ENCODE assay signal across 1 cellular context in the genomic region with DNA sequence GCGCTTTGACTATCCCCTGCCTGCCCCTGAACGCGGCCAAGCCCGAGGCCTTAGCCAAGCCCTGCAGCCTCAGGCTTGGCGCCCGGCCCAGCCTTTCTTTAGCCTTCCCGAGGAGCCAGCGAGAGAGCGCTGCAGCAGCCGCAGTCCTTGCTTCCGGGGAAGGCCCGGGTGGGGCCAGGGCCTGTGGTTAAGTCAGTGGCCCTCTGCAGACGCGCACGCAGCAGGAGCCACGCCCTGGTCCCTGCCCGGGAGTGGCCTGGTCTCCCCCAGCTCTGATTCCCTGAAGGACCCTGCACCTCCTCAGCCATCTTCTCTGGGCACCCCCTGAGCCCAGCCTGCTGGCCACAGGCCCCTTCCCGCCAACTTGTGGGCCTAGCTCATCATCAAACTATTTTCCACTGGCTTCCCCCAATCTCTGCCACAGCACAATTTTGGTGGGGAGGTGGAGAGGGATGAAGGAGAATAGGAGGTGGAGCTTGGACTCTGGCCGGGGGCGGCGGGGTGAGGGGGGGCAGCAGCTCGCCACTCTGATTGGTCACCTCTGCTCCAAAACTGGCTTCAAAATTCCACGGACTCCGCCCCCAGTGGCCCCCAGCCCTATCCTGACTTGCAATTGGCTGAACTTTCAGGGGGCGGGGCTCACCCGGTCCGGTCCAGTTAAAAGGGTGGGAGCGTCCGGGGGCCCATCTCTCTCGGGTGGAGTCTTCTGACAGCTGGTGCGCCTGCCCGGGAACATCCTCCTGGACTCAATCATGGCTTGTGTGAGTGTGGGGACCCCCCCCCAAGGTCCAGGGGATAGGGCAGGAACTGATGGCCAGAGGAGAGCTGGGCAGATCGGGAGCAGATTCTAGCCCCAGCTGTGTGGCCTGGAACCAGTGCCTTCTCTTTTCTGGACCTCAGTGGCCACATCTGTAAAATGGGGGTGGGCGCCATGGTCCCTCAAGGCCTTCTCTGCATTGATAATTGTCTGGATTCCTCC.
TF ChIP-seq lines count a peak whose summit lies in the region.

A gene (plus strand): TSS at position 686 of the 979 bp plus-strand sequence. CDS start 67 bp downstream, at position 753.

TF ChIP-seq in K562, 482 proteins besides CTCF, POLR2A, EP300 and RAD21 (continued from another document and continues in another):
- TF ChIP-seq ZNF316 (IDR thresholded peaks at IDR 0.05) (no peak), BACH1 (tag; IDR thresholded peaks at IDR 0.05) (no peak), HLTF (IDR thresholded peaks at IDR 0.05) (no peak), SMARCA4 (IDR thresholded peaks at IDR 0.05) (no peak), KLF1 (tag; IDR thresholded peaks at IDR 0.05) (peak; percentile 84), CHD1 (IDR thresholded peaks at IDR 0.05; ENCODE audit: low read length) (no peak), BRD4 (IDR thresholded peaks at IDR 0.05) (no peak), SRSF7 (optimal IDR thresholded peaks at IDR 0.05; ENCODE audit: low read depth, low read length) (no peak), POU5F1 (IDR thresholded peaks at IDR 0.05; ENCODE audit: borderline replicate concordance, low read depth, low read length, partially characterized antibody) (no peak), ELF4 (CRISPR knock-in tag; IDR thresholded peaks at IDR 0.05) (no peak), POLR2AphosphoS2 (IDR thresholded peaks at IDR 0.05; ENCODE audit: low read length) (no peak), FIP1L1 (IDR thresholded peaks at IDR 0.05; ENCODE audit: low read depth, low read length, poor library complexity, severe bottlenecking) (peak; percentile 27), IFI16 (CRISPR knock-in tag; IDR thresholded peaks at IDR 0.05) (no peak), ZNF175 (CRISPR knock-in tag; IDR thresholded peaks at IDR 0.05; ENCODE audit: low read depth) (no peak), KAT2B (IDR thresholded peaks at IDR 0.05; ENCODE audit: low read depth, low read length) (no peak), CBX2 (IDR thresholded peaks at IDR 0.05; ENCODE audit: insufficient read depth, low read length, poor library complexity, severe bottlenecking) (no peak), DIDO1 (tag; IDR thresholded peaks at IDR 0.05; ENCODE audit: low read depth) (no peak), NR2F6 (CRISPR knock-in tag; IDR thresholded peaks at IDR 0.05) (no peak), CXXC5 (CRISPR knock-in tag; IDR thresholded peaks at IDR 0.05) (peak; percentile 68), HMGN3 (IDR thresholded peaks at IDR 0.05; ENCODE audit: borderline replicate concordance, extremely low read depth, insufficient read length, low read depth, low read length) (peak; percentile 69), ATF7 (IDR thresholded peaks at IDR 0.05) (peak; percentile 61), ZNF695 (CRISPR knock-in tag; IDR thresholded peaks at IDR 0.05) (no peak), FOXA3 (CRISPR knock-in tag; conservative IDR thresholded peaks at IDR 0.05 in 1 of 2, IDR thresholded peaks at IDR 0.05 in 1 of 2) (no peak), SAFB2 (IDR thresholded peaks at IDR 0.05; ENCODE audit: borderline replicate concordance, low read depth, low read length, severe bottlenecking) (no peak), ZFX (CRISPR knock-in tag; IDR thresholded peaks at IDR 0.05) (peak; percentile 88), SLC30A9 (CRISPR knock-in tag; IDR thresholded peaks at IDR 0.05) (no peak), IRF2 (CRISPR knock-in tag; IDR thresholded peaks at IDR 0.05) (no peak), HMG20B (CRISPR knock-in tag; IDR thresholded peaks at IDR 0.05) (no peak), KAT8 (IDR thresholded peaks at IDR 0.05; ENCODE audit: low read depth) (no peak), HNRNPK (IDR thresholded peaks at IDR 0.05; ENCODE audit: low read depth, low read length, poor library complexity, severe bottlenecking) (no peak), ZNF507 (tag; conservative IDR thresholded peaks at IDR 0.05) (no peak), XRCC5 (IDR thresholded peaks at IDR 0.05; ENCODE audit: low read depth, low read length) (no peak), MEIS2 (IDR thresholded peaks at IDR 0.05; ENCODE audit: partially characterized antibody) (no peak), SRF (CRISPR knock-in tag; IDR thresholded peaks at IDR 0.05) (peak in 1 of 2 experiments; percentile 12; a peak in 1 of 4 replicates), HOXB6 (CRISPR knock-in tag; IDR thresholded peaks at IDR 0.05; ENCODE audit: borderline replicate concordance) (no peak), ZNF41 (CRISPR knock-in tag; conservative IDR thresholded peaks at IDR 0.05) (no peak), LCOR (CRISPR knock-in tag; IDR thresholded peaks at IDR 0.05) (peak; percentile 100), MAFF (IDR thresholded peaks at IDR 0.05; ENCODE audit: low read length) (no peak)
- TF ChIP-seq, protein P1, sequence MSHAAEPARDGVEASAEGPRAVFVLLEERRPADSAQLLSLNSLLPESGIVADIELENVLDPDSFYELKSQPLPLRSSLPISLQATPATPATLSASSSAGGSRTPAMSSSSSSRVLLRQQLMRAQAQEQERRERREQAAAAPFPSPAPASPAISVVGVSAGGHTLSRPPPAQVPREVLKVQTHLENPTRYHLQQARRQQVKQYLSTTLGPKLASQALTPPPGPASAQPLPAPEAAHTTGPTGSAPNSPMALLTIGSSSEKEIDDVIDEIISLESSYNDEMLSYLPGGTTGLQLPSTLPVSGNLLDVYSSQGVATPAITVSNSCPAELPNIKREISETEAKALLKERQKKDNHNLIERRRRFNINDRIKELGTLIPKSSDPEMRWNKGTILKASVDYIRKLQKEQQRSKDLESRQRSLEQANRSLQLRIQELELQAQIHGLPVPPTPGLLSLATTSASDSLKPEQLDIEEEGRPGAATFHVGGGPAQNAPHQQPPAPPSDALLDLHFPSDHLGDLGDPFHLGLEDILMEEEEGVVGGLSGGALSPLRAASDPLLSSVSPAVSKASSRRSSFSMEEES (CRISPR knock-in tag; IDR thresholded peaks at IDR 0.05): no peak
- TF ChIP-seq, protein P2, sequence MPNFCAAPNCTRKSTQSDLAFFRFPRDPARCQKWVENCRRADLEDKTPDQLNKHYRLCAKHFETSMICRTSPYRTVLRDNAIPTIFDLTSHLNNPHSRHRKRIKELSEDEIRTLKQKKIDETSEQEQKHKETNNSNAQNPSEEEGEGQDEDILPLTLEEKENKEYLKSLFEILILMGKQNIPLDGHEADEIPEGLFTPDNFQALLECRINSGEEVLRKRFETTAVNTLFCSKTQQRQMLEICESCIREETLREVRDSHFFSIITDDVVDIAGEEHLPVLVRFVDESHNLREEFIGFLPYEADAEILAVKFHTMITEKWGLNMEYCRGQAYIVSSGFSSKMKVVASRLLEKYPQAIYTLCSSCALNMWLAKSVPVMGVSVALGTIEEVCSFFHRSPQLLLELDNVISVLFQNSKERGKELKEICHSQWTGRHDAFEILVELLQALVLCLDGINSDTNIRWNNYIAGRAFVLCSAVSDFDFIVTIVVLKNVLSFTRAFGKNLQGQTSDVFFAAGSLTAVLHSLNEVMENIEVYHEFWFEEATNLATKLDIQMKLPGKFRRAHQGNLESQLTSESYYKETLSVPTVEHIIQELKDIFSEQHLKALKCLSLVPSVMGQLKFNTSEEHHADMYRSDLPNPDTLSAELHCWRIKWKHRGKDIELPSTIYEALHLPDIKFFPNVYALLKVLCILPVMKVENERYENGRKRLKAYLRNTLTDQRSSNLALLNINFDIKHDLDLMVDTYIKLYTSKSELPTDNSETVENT (CRISPR knock-in tag; IDR thresholded peaks at IDR 0.05): no peak
- TF ChIP-seq, protein P3, sequence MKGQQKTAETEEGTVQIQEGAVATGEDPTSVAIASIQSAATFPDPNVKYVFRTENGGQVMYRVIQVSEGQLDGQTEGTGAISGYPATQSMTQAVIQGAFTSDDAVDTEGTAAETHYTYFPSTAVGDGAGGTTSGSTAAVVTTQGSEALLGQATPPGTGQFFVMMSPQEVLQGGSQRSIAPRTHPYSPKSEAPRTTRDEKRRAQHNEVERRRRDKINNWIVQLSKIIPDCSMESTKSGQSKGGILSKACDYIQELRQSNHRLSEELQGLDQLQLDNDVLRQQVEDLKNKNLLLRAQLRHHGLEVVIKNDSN (CRISPR knock-in tag; IDR thresholded peaks at IDR 0.05): no peak
- TF ChIP-seq, protein P4, sequence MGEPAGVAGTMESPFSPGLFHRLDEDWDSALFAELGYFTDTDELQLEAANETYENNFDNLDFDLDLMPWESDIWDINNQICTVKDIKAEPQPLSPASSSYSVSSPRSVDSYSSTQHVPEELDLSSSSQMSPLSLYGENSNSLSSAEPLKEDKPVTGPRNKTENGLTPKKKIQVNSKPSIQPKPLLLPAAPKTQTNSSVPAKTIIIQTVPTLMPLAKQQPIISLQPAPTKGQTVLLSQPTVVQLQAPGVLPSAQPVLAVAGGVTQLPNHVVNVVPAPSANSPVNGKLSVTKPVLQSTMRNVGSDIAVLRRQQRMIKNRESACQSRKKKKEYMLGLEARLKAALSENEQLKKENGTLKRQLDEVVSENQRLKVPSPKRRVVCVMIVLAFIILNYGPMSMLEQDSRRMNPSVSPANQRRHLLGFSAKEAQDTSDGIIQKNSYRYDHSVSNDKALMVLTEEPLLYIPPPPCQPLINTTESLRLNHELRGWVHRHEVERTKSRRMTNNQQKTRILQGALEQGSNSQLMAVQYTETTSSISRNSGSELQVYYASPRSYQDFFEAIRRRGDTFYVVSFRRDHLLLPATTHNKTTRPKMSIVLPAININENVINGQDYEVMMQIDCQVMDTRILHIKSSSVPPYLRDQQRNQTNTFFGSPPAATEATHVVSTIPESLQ (CRISPR knock-in tag; IDR thresholded peaks at IDR 0.05): no peak
- TF ChIP-seq, protein P5, sequence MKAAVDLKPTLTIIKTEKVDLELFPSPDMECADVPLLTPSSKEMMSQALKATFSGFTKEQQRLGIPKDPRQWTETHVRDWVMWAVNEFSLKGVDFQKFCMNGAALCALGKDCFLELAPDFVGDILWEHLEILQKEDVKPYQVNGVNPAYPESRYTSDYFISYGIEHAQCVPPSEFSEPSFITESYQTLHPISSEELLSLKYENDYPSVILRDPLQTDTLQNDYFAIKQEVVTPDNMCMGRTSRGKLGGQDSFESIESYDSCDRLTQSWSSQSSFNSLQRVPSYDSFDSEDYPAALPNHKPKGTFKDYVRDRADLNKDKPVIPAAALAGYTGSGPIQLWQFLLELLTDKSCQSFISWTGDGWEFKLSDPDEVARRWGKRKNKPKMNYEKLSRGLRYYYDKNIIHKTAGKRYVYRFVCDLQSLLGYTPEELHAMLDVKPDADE (conservative IDR thresholded peaks at IDR 0.05; ENCODE audit: control insufficient read depth, low read depth, low read length): peak; percentile 63; the same call in 1 of the 2 replicates
- TF ChIP-seq, protein P6, sequence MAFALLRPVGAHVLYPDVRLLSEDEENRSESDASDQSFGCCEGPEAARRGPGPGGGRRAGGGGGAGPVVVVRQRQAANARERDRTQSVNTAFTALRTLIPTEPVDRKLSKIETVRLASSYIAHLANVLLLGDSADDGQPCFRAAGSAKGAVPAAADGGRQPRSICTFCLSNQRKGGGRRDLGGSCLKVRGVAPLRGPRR (CRISPR knock-in tag; IDR thresholded peaks at IDR 0.05): no peak
- TF ChIP-seq, protein P7, sequence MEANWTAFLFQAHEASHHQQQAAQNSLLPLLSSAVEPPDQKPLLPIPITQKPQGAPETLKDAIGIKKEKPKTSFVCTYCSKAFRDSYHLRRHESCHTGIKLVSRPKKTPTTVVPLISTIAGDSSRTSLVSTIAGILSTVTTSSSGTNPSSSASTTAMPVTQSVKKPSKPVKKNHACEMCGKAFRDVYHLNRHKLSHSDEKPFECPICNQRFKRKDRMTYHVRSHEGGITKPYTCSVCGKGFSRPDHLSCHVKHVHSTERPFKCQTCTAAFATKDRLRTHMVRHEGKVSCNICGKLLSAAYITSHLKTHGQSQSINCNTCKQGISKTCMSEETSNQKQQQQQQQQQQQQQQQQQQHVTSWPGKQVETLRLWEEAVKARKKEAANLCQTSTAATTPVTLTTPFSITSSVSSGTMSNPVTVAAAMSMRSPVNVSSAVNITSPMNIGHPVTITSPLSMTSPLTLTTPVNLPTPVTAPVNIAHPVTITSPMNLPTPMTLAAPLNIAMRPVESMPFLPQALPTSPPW (CRISPR knock-in tag; IDR thresholded peaks at IDR 0.05): peak; percentile 98
- TF ChIP-seq, protein P8, sequence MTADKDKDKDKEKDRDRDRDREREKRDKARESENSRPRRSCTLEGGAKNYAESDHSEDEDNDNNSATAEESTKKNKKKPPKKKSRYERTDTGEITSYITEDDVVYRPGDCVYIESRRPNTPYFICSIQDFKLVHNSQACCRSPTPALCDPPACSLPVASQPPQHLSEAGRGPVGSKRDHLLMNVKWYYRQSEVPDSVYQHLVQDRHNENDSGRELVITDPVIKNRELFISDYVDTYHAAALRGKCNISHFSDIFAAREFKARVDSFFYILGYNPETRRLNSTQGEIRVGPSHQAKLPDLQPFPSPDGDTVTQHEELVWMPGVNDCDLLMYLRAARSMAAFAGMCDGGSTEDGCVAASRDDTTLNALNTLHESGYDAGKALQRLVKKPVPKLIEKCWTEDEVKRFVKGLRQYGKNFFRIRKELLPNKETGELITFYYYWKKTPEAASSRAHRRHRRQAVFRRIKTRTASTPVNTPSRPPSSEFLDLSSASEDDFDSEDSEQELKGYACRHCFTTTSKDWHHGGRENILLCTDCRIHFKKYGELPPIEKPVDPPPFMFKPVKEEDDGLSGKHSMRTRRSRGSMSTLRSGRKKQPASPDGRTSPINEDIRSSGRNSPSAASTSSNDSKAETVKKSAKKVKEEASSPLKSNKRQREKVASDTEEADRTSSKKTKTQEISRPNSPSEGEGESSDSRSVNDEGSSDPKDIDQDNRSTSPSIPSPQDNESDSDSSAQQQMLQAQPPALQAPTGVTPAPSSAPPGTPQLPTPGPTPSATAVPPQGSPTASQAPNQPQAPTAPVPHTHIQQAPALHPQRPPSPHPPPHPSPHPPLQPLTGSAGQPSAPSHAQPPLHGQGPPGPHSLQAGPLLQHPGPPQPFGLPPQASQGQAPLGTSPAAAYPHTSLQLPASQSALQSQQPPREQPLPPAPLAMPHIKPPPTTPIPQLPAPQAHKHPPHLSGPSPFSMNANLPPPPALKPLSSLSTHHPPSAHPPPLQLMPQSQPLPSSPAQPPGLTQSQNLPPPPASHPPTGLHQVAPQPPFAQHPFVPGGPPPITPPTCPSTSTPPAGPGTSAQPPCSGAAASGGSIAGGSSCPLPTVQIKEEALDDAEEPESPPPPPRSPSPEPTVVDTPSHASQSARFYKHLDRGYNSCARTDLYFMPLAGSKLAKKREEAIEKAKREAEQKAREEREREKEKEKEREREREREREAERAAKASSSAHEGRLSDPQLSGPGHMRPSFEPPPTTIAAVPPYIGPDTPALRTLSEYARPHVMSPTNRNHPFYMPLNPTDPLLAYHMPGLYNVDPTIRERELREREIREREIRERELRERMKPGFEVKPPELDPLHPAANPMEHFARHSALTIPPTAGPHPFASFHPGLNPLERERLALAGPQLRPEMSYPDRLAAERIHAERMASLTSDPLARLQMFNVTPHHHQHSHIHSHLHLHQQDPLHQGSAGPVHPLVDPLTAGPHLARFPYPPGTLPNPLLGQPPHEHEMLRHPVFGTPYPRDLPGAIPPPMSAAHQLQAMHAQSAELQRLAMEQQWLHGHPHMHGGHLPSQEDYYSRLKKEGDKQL (CRISPR knock-in tag; IDR thresholded peaks at IDR 0.05; ENCODE audit: borderline replicate concordance): no peak
- TF ChIP-seq, protein P9, sequence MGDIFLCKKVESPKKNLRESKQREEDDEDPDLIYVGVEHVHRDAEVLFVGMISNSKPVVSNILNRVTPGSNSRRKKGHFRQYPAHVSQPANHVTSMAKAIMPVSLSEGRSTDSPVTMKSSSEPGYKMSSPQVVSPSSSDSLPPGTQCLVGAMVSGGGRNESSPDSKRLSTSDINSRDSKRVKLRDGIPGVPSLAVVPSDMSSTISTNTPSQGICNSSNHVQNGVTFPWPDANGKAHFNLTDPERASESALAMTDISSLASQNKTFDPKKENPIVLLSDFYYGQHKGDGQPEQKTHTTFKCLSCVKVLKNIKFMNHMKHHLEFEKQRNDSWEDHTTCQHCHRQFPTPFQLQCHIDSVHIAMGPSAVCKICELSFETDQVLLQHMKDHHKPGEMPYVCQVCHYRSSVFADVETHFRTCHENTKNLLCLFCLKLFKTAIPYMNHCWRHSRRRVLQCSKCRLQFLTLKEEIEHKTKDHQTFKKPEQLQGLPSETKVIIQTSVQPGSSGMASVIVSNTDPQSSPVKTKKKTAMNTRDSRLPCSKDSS (IDR thresholded peaks at IDR 0.05; ENCODE audit: low read depth, partially characterized antibody): no peak
